13 cellular contexts compared by ENCODE assay signal in genomic region chr17:31517524-31517923, GRCh38.
A peak's percentile ranks its signal among the peaks of the same experiment; 100 is the strongest.
DNase-seq lines count a peak whose midpoint lies in the region; ATAC-seq, FAIRE-seq and TF ChIP-seq lines count a peak whose summit lies in the region.
"Had no signal": no experiment of that assay in that cellular context is flagged by ENCODE, and none has a peak within 500 bp of the region (broad histone marks: within the 10 kb centered on the region; RNA-seq: fewer than 3 reads in every experiment).

No MANE protein-coding gene starts in this region.

- H3K4me3 ChIP-seq in HFF-Myc (replicated peaks; ENCODE audit: low read depth, low read length) = no peak overlapping the region
- H3K4me3 ChIP-seq in HepG2 (replicated peaks in 1 of 3; ENCODE audit: insufficient read depth in 1 of 3, low read depth in 2 of 3, low read length in 3 of 3) = no peak overlapping the region
- no peak overlapping the region for H3K4me3 ChIP-seq in esophagus squamous epithelium

- peak; percentile 82 for TF ChIP-seq RAD21 in HepG2 (CRISPR knock-in tag; IDR thresholded peaks at IDR 0.05)

- in situ Hi-C loops in HepG2 (cut with HindIII; ENCODE audit: extremely low pct_ligation_motif_present, low pct_unique_long_range_greater_than_20kb) = no loop called here

- peaks cover 12% of the 10 kb centered on the region for H3K4me1 Mint-ChIP-seq in activated B cell treated with CpG ODN at 0.5 μM for 24 hours

- WGBS in HepG2 (ENCODE audit: low lambda C conversion rate) = 66% methylated on average over 10 of the region's 11 CpGs
- whole genome bisulfite sequencing in esophagus squamous epithelium, 2 donors = 76 to 89% methylated on average over 3 to 9 of the region's 11 CpGs

- no peak overlapping the region for H3K27ac ChIP-seq in HepG2 (ENCODE audit: extremely low read length, insufficient read depth, low read length)
- no peak overlapping the region for H3K27ac ChIP-seq in esophagus squamous epithelium
- H3K27ac ChIP-seq: 22Rv1 had no signal

- H3K4me3 Mint-ChIP-seq in activated B cell treated with CpG ODN at 0.5 μM for 24 hours = no peak overlapping the region

- peak; percentile 52 for TF ChIP-seq CTCF in HFF-Myc (IDR thresholded peaks at IDR 0.05; ENCODE audit: low read depth, low read length, missing control alignments)
- no peak for TF ChIP-seq CTCF in activated B cell treated with CpG ODN at 0.5 μM for 24 hours (IDR thresholded peaks at IDR 0.05)
- peak; percentile 76 for TF ChIP-seq CTCF in HepG2 (CRISPR knock-in tag; IDR thresholded peaks at IDR 0.05)
- peak in 1 of 6 experiments; percentile 18 for TF ChIP-seq CTCF in esophagus squamous epithelium (IDR thresholded peaks at IDR 0.05)

- peak; percentile 66 for DNase-seq in DMS 273 (lab: John Stamatoyannopoulos, UW; ENCODE audit: unreplicated experiment)
- no peak for DNase-seq in DMS 273 treated with DMSO at 0.1 percent for 48 hours (lab: John Stamatoyannopoulos, UW)
- DNase-seq in HFF-Myc (ENCODE audit: extremely low read depth, low read depth) = no peak
- no peak for DNase-seq in activated B cell treated with CpG ODN at 0.5 μM for 24 hours
- DNase-seq in HepG2 (ENCODE audit: low spot score) = peak; percentile 53
- no peak for DNase-seq in esophagus squamous epithelium (lab: John Stamatoyannopoulos, UW)
- DNase-seq in putamen (ENCODE audit: low spot score) = no peak
- DNase-seq: activated CD8-positive, alpha-beta memory T cell treated with anti-CD3 and anti-CD28 coated beads for 24 hours; stimulated activated CD4-positive, alpha-beta T cell treated with anti-CD3 and anti-CD28 coated beads, Interleukin-4, amount 100 ng/mL, for 1 hour; trophoblast cell had no signal

- no peak overlapping the region for H3K9ac ChIP-seq in HepG2 (ENCODE audit: insufficient read depth, low read depth, low read length)

- no peak overlapping the region for H3K4me2 ChIP-seq in HepG2 (ENCODE audit: low read depth, low read length)

- H3K27ac Mint-ChIP-seq in activated B cell treated with CpG ODN at 0.5 μM for 24 hours = peak overlapping the region; percentile 7

- H3K79me2 ChIP-seq in HepG2 (ENCODE audit: insufficient read depth, low read length) = peaks cover 40% of the 10 kb centered on the region

- ATAC-seq in activated B cell treated with CpG ODN at 0.5 μM for 24 hours (ENCODE audit: low read depth) (no peak), HepG2 (peak; percentile 63), GM21723 (IDR thresholded peaks at IDR 0.05; ENCODE audit: unreplicated experiment) (no peak)

- H2AFZ ChIP-seq in HepG2 (ENCODE audit: low read length) = no peak overlapping the region

- H3K4me1 ChIP-seq in HepG2 (ENCODE audit: insufficient read depth, low read length) (peaks cover 33% of the 10 kb centered on the region), esophagus squamous epithelium (no peaks in the 10 kb centered on the region)

- H3K36me3 ChIP-seq in HepG2 (replicated peaks in 1 of 2; ENCODE audit: control insufficient read depth in 1 of 2, insufficient read depth in 2 of 2, low read length in 2 of 2) (peaks cover 11 to 42% of the 10 kb centered on the region in 2 experiments), esophagus squamous epithelium (peaks cover 0 to 26% (median 0%) of the 10 kb centered on the region in 3 donors)

- TF ChIP-seq POLR2A in HepG2 (IDR thresholded peaks at IDR 0.05; ENCODE audit: insufficient read depth in 1 of 2, low read depth in 2 of 2, low read length in 2 of 2) = no peak
- no peak for TF ChIP-seq POLR2A in esophagus squamous epithelium (IDR thresholded peaks at IDR 0.05)

- POLR2A ChIA-PET in activated B cell treated with CpG ODN at 0.5 μM for 24 hours (lab: Charles Lee) (interaction anchor here (0.7 to 10.7 kb wide), 3 partner anchors 26 to 335 kb away, joined by 3 to 207 read pairs (median 4); no protein-coding TSS in a partner anchor), HepG2 (lab: Yijun Ruan, JAX) (interaction anchor here (0.6 to 2.0 kb wide), 6 partner anchors 19 to 128 kb away, joined by 3 to 8 read pairs (median 4); no protein-coding TSS in a partner anchor)

- H3K27me3 Mint-ChIP-seq in activated B cell treated with CpG ODN at 0.5 μM for 24 hours = no peaks in the 10 kb centered on the region

- H4K20me1 ChIP-seq in HepG2 (ENCODE audit: insufficient read depth, low read length) = no peaks in the 10 kb centered on the region; the same call in 1 of the 2 replicates

- peaks cover 49% of the 10 kb centered on the region for H3K36me3 Mint-ChIP-seq in activated B cell treated with CpG ODN at 0.5 μM for 24 hours (ENCODE audit: low read depth)

- CTCF ChIA-PET in activated B cell treated with CpG ODN at 0.5 μM for 24 hours (lab: Charles Lee) (interaction anchor here (0.7 to 2.3 kb wide), 8 partner anchors 9 to 80 kb away, joined by 3 to 14 read pairs (median 4); no protein-coding TSS in a partner anchor), HepG2 (lab: Yijun Ruan, JAX; ENCODE audit: low intra/inter-chr PET ratio, low total read pairs) (interaction anchor here (1.4 to 2.8 kb wide), 4 partner anchors 71 to 128 kb away, joined by 5 to 34 read pairs (median 6); no protein-coding TSS in a partner anchor)

- intact Hi-C loops in activated B cell treated with CpG ODN at 0.5 μM for 24 hours (cut with micrococcal nuclease) (loop anchor here (2.0 kb wide), 1 partner anchor 81 kb away; no protein-coding TSS in a partner anchor), HepG2 (cut with micrococcal nuclease; ENCODE audit: unreplicated experiment) (loop anchor here (1.0 kb wide), 2 partner anchors 28 to 80 kb away; no protein-coding TSS in a partner anchor), esophagus squamous epithelium (cut with DNase I) (no loop called here)

- H3K27me3 ChIP-seq in HepG2 (ENCODE audit: control insufficient read depth in 1 of 2, insufficient read depth in 2 of 2, low read length in 2 of 2) (no peaks in the 10 kb centered on the region), esophagus squamous epithelium (no peaks in the 10 kb centered on the region)

- no peaks in the 10 kb centered on the region for H3K9me3 ChIP-seq in HepG2 (ENCODE audit: low read length)
- H3K9me3 ChIP-seq in esophagus squamous epithelium = no peaks in the 10 kb centered on the region

- TF ChIP-seq EP300 in HepG2 (IDR thresholded peaks at IDR 0.05; ENCODE audit: low read depth in 2 of 2, low read length in 2 of 2) (no peak), HepG2 (CRISPR knock-in tag; IDR thresholded peaks at IDR 0.05; ENCODE audit: borderline replicate concordance) (no peak)

- no TSS peak for BruUV-seq in HepG2 (replicated peaks; lab: Mats Ljungman, UMichigan)

- no peak for FAIRE-seq in HepG2 (lab: Jason Lieb, UNC)
- FAIRE-seq: colon had no signal

- no peaks in the 10 kb centered on the region for H3K9me3 Mint-ChIP-seq in activated B cell treated with CpG ODN at 0.5 μM for 24 hours

TF ChIP-seq in HepG2, 621 proteins besides CTCF, POLR2A, EP300 and RAD21 (continues in another document):
- TF ChIP-seq ZNF687 (CRISPR knock-in tag; IDR thresholded peaks at IDR 0.05) (peak; percentile 43; the same call in 1 of the 2 replicates), SMC3 (IDR thresholded peaks at IDR 0.05; ENCODE audit: low read length) (peak; percentile 52), ZBTB38 (CRISPR knock-in tag; IDR thresholded peaks at IDR 0.05) (0 out of 2 replicates have a peak, but pooled peaks have one; percentile 25), ZNF512 (CRISPR knock-in tag; IDR thresholded peaks at IDR 0.05) (no peak), XRCC5 (optimal IDR thresholded peaks at IDR 0.05; ENCODE audit: low read length) (peak; percentile 27), ZNF446 (CRISPR knock-in tag; IDR thresholded peaks at IDR 0.05) (no peak), SALL1 (CRISPR knock-in tag; IDR thresholded peaks at IDR 0.05) (peak; percentile 27; the same call in 1 of the 2 replicates), SMYD3 (CRISPR knock-in tag; IDR thresholded peaks at IDR 0.05) (no peak), SRSF9 (IDR thresholded peaks at IDR 0.05; ENCODE audit: borderline replicate concordance, insufficient read depth, low read depth, low read length, poor library complexity, severe bottlenecking) (no peak), FOXO1 (CRISPR knock-in tag; IDR thresholded peaks at IDR 0.05) (no peak)

Comparison
In these comparisons a context has a peak if more than half of its experiments do, and no peak if none do; other contexts are left out.
1. DNase-seq: peak in DMS 273 (single experiment) and HepG2 (single experiment); none in DMS 273 treated with DMSO at 0.1 percent for 48 hours (single experiment), HFF-Myc (single experiment), activated B cell treated with CpG ODN at 0.5 μM for 24 hours (single experiment), esophagus squamous epithelium (single experiment) and putamen (single experiment).